ENCODE assay signal across 9 cellular contexts in genomic region chr6:112502348-112503130, GRCh38.
A peak's percentile ranks its signal among the peaks of the same experiment; 100 is the strongest.
DNase-seq lines count a peak whose midpoint lies in the region; ATAC-seq, FAIRE-seq and TF ChIP-seq lines count a peak whose summit lies in the region.
"Had no signal": no experiment of that assay in that cellular context is flagged by ENCODE, and none has a peak within 500 bp of the region (broad histone marks: within the 10 kb centered on the region; RNA-seq: fewer than 3 reads in every experiment).

No MANE protein-coding gene starts in this region.

- CTCF ChIA-PET in CD8-positive, alpha-beta T cell (lab: Charles Lee), result no interaction called here

- H3K27ac ChIP-seq in HUES48 (ENCODE audit: low read depth, low read length), result peak overlapping the region; percentile 76
- H3K27ac ChIP-seq in CD8-positive, alpha-beta T cell (ENCODE audit: low read depth, low read length), result no peak overlapping the region

- DNase-seq in AG20443 (ENCODE audit: low spot score) (peak; percentile 34), adipocyte (ENCODE audit: low read depth) (peak; percentile 61), kidney glomerular epithelial cell (lab: John Stamatoyannopoulos, UW) (peak; percentile 3), GM12891 (ENCODE audit: insufficient read length, low spot score) (no peak)
- DNase-seq in CD8-positive, alpha-beta T cell, result no peak
- no peak for DNase-seq in stimulated activated CD4-positive, alpha-beta T cell treated with anti-CD3 and anti-CD28 coated beads, Interleukin-4, amount 100 ng/mL, for 24 hours

- no peak overlapping the region for H3K27ac Mint-ChIP-seq in CD8-positive, alpha-beta T cell

- no peak overlapping the region for H3K4me3 Mint-ChIP-seq in CD8-positive, alpha-beta T cell

- H3K4me1 Mint-ChIP-seq in CD8-positive, alpha-beta T cell (ENCODE audit: low read depth), result no peaks in the 10 kb centered on the region

- POLR2A ChIA-PET in CD8-positive, alpha-beta T cell (lab: Charles Lee), result no interaction called here

- intact Hi-C loops in CD8-positive, alpha-beta T cell (cut with DNase I, micrococcal nuclease), result no loop called here

- no peaks in the 10 kb centered on the region for H3K27me3 Mint-ChIP-seq in CD8-positive, alpha-beta T cell (ENCODE audit: low read depth)

- no peak for FAIRE-seq in GM12891 (lab: Jason Lieb, UNC)
- FAIRE-seq: keratinocyte had no signal

- H3K36me3 Mint-ChIP-seq in CD8-positive, alpha-beta T cell, result no peaks in the 10 kb centered on the region

- H3K9ac ChIP-seq in HUES48 (ENCODE audit: low read depth, low read length), result no peak overlapping the region
- no peak overlapping the region for H3K9ac ChIP-seq in adipocyte (ENCODE audit: low read length)

- H3K4me3 ChIP-seq in HUES48 (ENCODE audit: low read depth, low read length) (no peak overlapping the region), adipocyte (ENCODE audit: low read length) (no peak overlapping the region)
- no peak overlapping the region for H3K4me3 ChIP-seq in CD8-positive, alpha-beta T cell (ENCODE audit: low read depth, low read length)

- no peaks in the 10 kb centered on the region for H3K27me3 ChIP-seq in HUES48 (ENCODE audit: control insufficient read depth, insufficient read depth, low read length)
- no peaks in the 10 kb centered on the region for H3K27me3 ChIP-seq in adipocyte (replicated peaks; ENCODE audit: control insufficient read depth, insufficient read depth, low read length)
- no peaks in the 10 kb centered on the region for H3K27me3 ChIP-seq in CD8-positive, alpha-beta T cell (ENCODE audit: insufficient read depth, low read length)

- H3K9me3 Mint-ChIP-seq in CD8-positive, alpha-beta T cell, result peaks cover 6% of the 10 kb centered on the region

- TF ChIP-seq POLR2A in GM12891 (IDR thresholded peaks at IDR 0.05; ENCODE audit: low read depth, low read length), result no peak

- no peaks in the 10 kb centered on the region for H3K9me3 ChIP-seq in HUES48 (ENCODE audit: control insufficient read depth, insufficient read depth, low read length)
- no peaks in the 10 kb centered on the region for H3K9me3 ChIP-seq in adipocyte (ENCODE audit: control insufficient read depth, low read length)
- no peaks in the 10 kb centered on the region for H3K9me3 ChIP-seq in CD8-positive, alpha-beta T cell (ENCODE audit: low read length)

- TF ChIP-seq CTCF in CD8-positive, alpha-beta T cell (IDR thresholded peaks at IDR 0.05), result no peak

- no peak for ATAC-seq in HG03439 (IDR thresholded peaks at IDR 0.05; ENCODE audit: unreplicated experiment)
- ATAC-seq in CD8-positive, alpha-beta T cell, result no peak

- H3K4me1 ChIP-seq in HUES48 (ENCODE audit: control insufficient read depth, insufficient read depth, low read length) (peaks cover 24% of the 10 kb centered on the region), adipocyte (ENCODE audit: control insufficient read depth, insufficient read depth, low read length) (no peaks in the 10 kb centered on the region)
- no peaks in the 10 kb centered on the region for H3K4me1 ChIP-seq in CD8-positive, alpha-beta T cell (ENCODE audit: insufficient read depth, low read length)

- H3K36me3 ChIP-seq in HUES48 (ENCODE audit: control insufficient read depth, insufficient read depth, low read length) (no peaks in the 10 kb centered on the region), adipocyte (ENCODE audit: control insufficient read depth, insufficient read depth, low read length, severe bottlenecking) (no peaks in the 10 kb centered on the region)
- no peaks in the 10 kb centered on the region for H3K36me3 ChIP-seq in CD8-positive, alpha-beta T cell (ENCODE audit: insufficient read depth, low read length)

TF ChIP-seq in GM12891, 5 proteins besides CTCF, POLR2A, EP300 and RAD21:
- TF ChIP-seq POLR2AphosphoS5 (IDR thresholded peaks at IDR 0.05; ENCODE audit: low read depth, low read length) (no peak), SPI1 (IDR thresholded peaks at IDR 0.05; ENCODE audit: low read depth, low read length) (no peak)
TF ChIP-seq in GM12891: peak in this region for 0.

Comparison
In these comparisons a context has a peak if more than half of its experiments do, and no peak if none do; other contexts are left out.
1. DNase-seq: peak in AG20443 (single experiment), adipocyte (single experiment) and kidney glomerular epithelial cell (single experiment); none in CD8-positive, alpha-beta T cell (0 of 7), GM12891 (single experiment) and stimulated activated CD4-positive, alpha-beta T cell treated with anti-CD3 and anti-CD28 coated beads, Interleukin-4, amount 100 ng/mL, for 24 hours (single experiment).